In genomic region chr17:28407130-28407973, GRCh38 we compare ENCODE assay signal across 11 cellular contexts. TPM values are rescaled to one million over a fixed set of nuclear protein-coding genes. Genes with fewer than 3 reads are reported as not detected.
DNase-seq lines count a peak whose midpoint lies in the region; ATAC-seq and TF ChIP-seq lines count a peak whose summit lies in the region.
"Had no signal": no experiment of that assay in that cellular context is flagged by ENCODE, and none has a peak within 500 bp of the region (broad histone marks: within the 10 kb centered on the region; RNA-seq: fewer than 3 reads in every experiment).

No MANE protein-coding gene starts in this region.

- H3K4me3 Mint-ChIP-seq in activated B cell treated with CpG ODN at 0.5 μM for 24 hours (peak overlapping the region; percentile 24), mesothelial cell of epicardium (peak overlapping the region; percentile 36)

- H3K9me3 Mint-ChIP-seq in activated B cell treated with CpG ODN at 0.5 μM for 24 hours = no peaks in the 10 kb centered on the region
- no peaks in the 10 kb centered on the region for H3K9me3 Mint-ChIP-seq in mesothelial cell of epicardium

- peaks cover 4% of the 10 kb centered on the region for H3K4me1 ChIP-seq in colonic mucosa

- peaks cover 8% of the 10 kb centered on the region for H3K4me1 Mint-ChIP-seq in activated B cell treated with CpG ODN at 0.5 μM for 24 hours
- peaks cover 29% of the 10 kb centered on the region for H3K4me1 Mint-ChIP-seq in mesothelial cell of epicardium

- intact Hi-C loops in activated B cell treated with CpG ODN at 0.5 μM for 24 hours (cut with micrococcal nuclease) (no loop called here), colonic mucosa (cut with DNase I) (no loop called here)

- ATAC-seq in activated B cell treated with CpG ODN at 0.5 μM for 24 hours (ENCODE audit: low read depth) (no peak), HG03442 (IDR thresholded peaks at IDR 0.05; ENCODE audit: unreplicated experiment) (no peak)

- POLR2A ChIA-PET in activated B cell treated with CpG ODN at 0.5 μM for 24 hours (lab: Charles Lee) = no interaction called here

- H3K9ac ChIP-seq in colonic mucosa (ENCODE audit: low read depth in 2 of 2, low read length in 2 of 2) = peak overlapping the region in 1 of 2 donors; percentile 43

- H3K27me3 ChIP-seq in colonic mucosa = no peaks in the 10 kb centered on the region
- H3K27me3 ChIP-seq: ascending aorta had no signal

- no peak overlapping the region for H3K27ac ChIP-seq in colonic mucosa
- H3K27ac ChIP-seq: ascending aorta had no signal

- H3K36me3 Mint-ChIP-seq in activated B cell treated with CpG ODN at 0.5 μM for 24 hours (ENCODE audit: low read depth) (no peaks in the 10 kb centered on the region), mesothelial cell of epicardium (no peaks in the 10 kb centered on the region)

- CTCF ChIA-PET in activated B cell treated with CpG ODN at 0.5 μM for 24 hours (lab: Charles Lee) = interaction anchor here (5.1 kb wide), 1 partner anchor 9 kb away, joined by 26 read pairs; no protein-coding TSS in a partner anchor

- H3K36me3 ChIP-seq in colonic mucosa = no peaks in the 10 kb centered on the region

- no peak overlapping the region for H3K27ac Mint-ChIP-seq in activated B cell treated with CpG ODN at 0.5 μM for 24 hours
- peak overlapping the region; percentile 77 for H3K27ac Mint-ChIP-seq in mesothelial cell of epicardium

- H3K27me3 Mint-ChIP-seq in activated B cell treated with CpG ODN at 0.5 μM for 24 hours = peaks cover 4% of the 10 kb centered on the region
- no peaks in the 10 kb centered on the region for H3K27me3 Mint-ChIP-seq in mesothelial cell of epicardium (ENCODE audit: low read depth)

- H3K4me3 ChIP-seq in colonic mucosa = no peak overlapping the region

- DNase-seq in ELF-1 (ENCODE audit: low read depth, low spot score) (peak; percentile 59), NCI-H146 (lab: John Stamatoyannopoulos, UW) (peak; percentile 57), activated B cell treated with CpG ODN at 0.5 μM for 24 hours (no peak), mesothelial cell of epicardium (ENCODE audit: low spot score in 2 of 2, unreplicated experiment in 2 of 2) (peak in 1 of 2 experiments; percentile 46), colonic mucosa (no peak), hippocampal formation (lab: John Stamatoyannopoulos, UW) (no peak), SKM-1 (lab: John Stamatoyannopoulos, UW; ENCODE audit: unreplicated experiment) (no peak)
- DNase-seq: left ventricle myocardium superior had no signal

- H3K9me3 ChIP-seq in colonic mucosa = no peaks in the 10 kb centered on the region
- H3K9me3 ChIP-seq: ascending aorta had no signal

- TF ChIP-seq CTCF in activated B cell treated with CpG ODN at 0.5 μM for 24 hours (IDR thresholded peaks at IDR 0.05) (no peak), mesothelial cell of epicardium (IDR thresholded peaks at IDR 0.05; ENCODE audit: unreplicated experiment) (no peak), colonic mucosa (IDR thresholded peaks at IDR 0.05) (no peak)

RNA-seq across cellular contexts. Expression of gene SLC46A1, which starts 1.3 kb away (rescaled TPM):
- total RNA-seq in activated B cell treated with CpG ODN at 0.5 μM for 24 hours (1.5 and 2.1 TPM in 2 replicates), mesothelial cell of epicardium (13.3 to 15.2 TPM (median 13.5 TPM) in 3 replicates), colonic mucosa (1 to 10 TPM; 4.3 to 5.4 TPM)

RNA-seq across cellular contexts. Expression of gene SARM1, which starts 35.9 kb away (rescaled TPM):
- total RNA-seq in activated B cell treated with CpG ODN at 0.5 μM for 24 hours = 15.0 and 19.9 TPM in 2 replicates
- 17.3 to 19.0 TPM (median 17.3 TPM) in 3 replicates for total RNA-seq in mesothelial cell of epicardium
- total RNA-seq in colonic mucosa = 10 to 100 TPM in 1 of 2 donors, 1 to 10 TPM in 1; 7.7 to 10.8 TPM

RNA-seq across cellular contexts. Expression of gene VTN, which starts 37.2 kb away (rescaled TPM):
- total RNA-seq in activated B cell treated with CpG ODN at 0.5 μM for 24 hours (0.18 TPM in 1 of 2 replicates, not detected in the other), mesothelial cell of epicardium (0.47 to 0.51 TPM (median 0.50 TPM) in 3 replicates), colonic mucosa (1 to 10 TPM in 1 of 2 donors, not detected in 1; 1.8 TPM)

RNA-seq across cellular contexts. Expression of gene SEBOX, which starts 42.4 kb away (rescaled TPM):
- total RNA-seq in activated B cell treated with CpG ODN at 0.5 μM for 24 hours (not detected in 2 replicates), mesothelial cell of epicardium (not detected in 3 replicates), colonic mucosa (not detected)
- total RNA-seq: ascending aorta, left ventricle myocardium superior, SK-MEL-5 had no signal

RNA-seq across cellular contexts. Expression of gene POLDIP2, which starts 50.0 kb away (rescaled TPM):
- total RNA-seq in activated B cell treated with CpG ODN at 0.5 μM for 24 hours = 60.5 and 65.2 TPM in 2 replicates
- 60.8 to 61.0 TPM (median 60.9 TPM) in 3 replicates for total RNA-seq in mesothelial cell of epicardium
- 100 to 1,000 TPM in 1 of 2 donors, 10 to 100 TPM in 1; 80.3 to 132 TPM for total RNA-seq in colonic mucosa

Comparison
In these comparisons a context has a peak if more than half of its experiments do, and no peak if none do; other contexts are left out.
1. DNase-seq: peak in ELF-1 (single experiment) and NCI-H146 (single experiment); none in activated B cell treated with CpG ODN at 0.5 μM for 24 hours (single experiment), colonic mucosa (single experiment), hippocampal formation (0 of 2) and SKM-1 (single experiment).